ENCODE assay signal across 8 cellular contexts in genomic region chr11:43947003-43947500, GRCh38.
DNase-seq lines count a peak whose midpoint lies in the region; ATAC-seq and TF ChIP-seq lines count a peak whose summit lies in the region.

No MANE protein-coding gene starts in this region.

- H3K4me1 ChIP-seq in effector memory CD4-positive, alpha-beta T cell (ENCODE audit: control insufficient read depth, insufficient read depth, low read length, poor library complexity, severe bottlenecking) = peaks cover 16% of the 10 kb centered on the region

- in situ Hi-C loops in astrocyte of the cerebellum (cut with HindIII; ENCODE audit: low sequenced_read_pairs) = no loop called here

- H3K36me3 ChIP-seq in effector memory CD4-positive, alpha-beta T cell (ENCODE audit: control insufficient read depth, insufficient read depth, low read length) = no peaks in the 10 kb centered on the region

- TF ChIP-seq EP300 in Ishikawa (IDR thresholded peaks at IDR 0.05; ENCODE audit: borderline replicate concordance) = no peak

- ATAC-seq in HG03342 (IDR thresholded peaks at IDR 0.05; ENCODE audit: unreplicated experiment) = no peak

- TF ChIP-seq CTCF in AG09319 (IDR thresholded peaks at IDR 0.05; ENCODE audit: low read depth, low read length) (peak; percentile 16), astrocyte of the cerebellum (IDR thresholded peaks at IDR 0.05; ENCODE audit: low read depth, low read length, missing control alignments) (peak; percentile 39)

- H3K27ac ChIP-seq in caudate nucleus (ENCODE audit: low read depth, low read length) = no peak overlapping the region
- H3K27ac ChIP-seq in effector memory CD4-positive, alpha-beta T cell (ENCODE audit: insufficient read depth, low read length, poor library complexity, severe bottlenecking) = no peak overlapping the region

- intact Hi-C loops in head of caudate nucleus (cut with DNase I) = loop anchor here (5.0 kb wide), 1 partner anchor 90 kb away; no protein-coding TSS in a partner anchor

- H3K4me3 ChIP-seq in astrocyte of the cerebellum (ENCODE audit: low read depth, low read length) = no peak overlapping the region
- H3K4me3 ChIP-seq in effector memory CD4-positive, alpha-beta T cell (ENCODE audit: insufficient read depth, low read depth, low read length, poor library complexity, severe bottlenecking) = no peak overlapping the region

- no peak for TF ChIP-seq RAD21 in Ishikawa (IDR thresholded peaks at IDR 0.05; ENCODE audit: low read depth)

- DNase-seq in AG09319 (ENCODE audit: extremely low read depth, low read depth) = no peak
- DNase-seq in astrocyte of the cerebellum (ENCODE audit: low read depth) = no peak
- peak; percentile 50 for DNase-seq in left kidney (ENCODE audit: low read depth, low spot score)
- no peak for DNase-seq in caudate nucleus (lab: John Stamatoyannopoulos, UW)
- no peak for DNase-seq in head of caudate nucleus
- no peak for DNase-seq in effector memory CD4-positive, alpha-beta T cell

- H3K27me3 ChIP-seq in effector memory CD4-positive, alpha-beta T cell (replicated peaks; ENCODE audit: control insufficient read depth, insufficient read depth, low read length, poor library complexity, severe bottlenecking) = peaks cover 26% of the 10 kb centered on the region

- H3K9me3 ChIP-seq in effector memory CD4-positive, alpha-beta T cell (ENCODE audit: control insufficient read depth, low read length) = no peaks in the 10 kb centered on the region

TF ChIP-seq in Ishikawa, 13 proteins besides CTCF, POLR2A, EP300 and RAD21:
- TF ChIP-seq MAX (IDR thresholded peaks at IDR 0.05) (no peak), ZBTB7A (IDR thresholded peaks at IDR 0.05; ENCODE audit: low read depth) (no peak), REST (IDR thresholded peaks at IDR 0.05; ENCODE audit: low read depth) (no peak), YY1 (IDR thresholded peaks at IDR 0.05; ENCODE audit: low read depth) (no peak), TCF12 (IDR thresholded peaks at IDR 0.05; ENCODE audit: low read depth) (no peak), USF1 (IDR thresholded peaks at IDR 0.05) (peak; percentile 63)
TF ChIP-seq in Ishikawa: peak in this region for 1.
